In genomic region chr1:86998280-86998679, GRCh38 we compare ENCODE assay signal across 26 cellular contexts.
"Had no signal": no experiment of that assay in that cellular context is flagged by ENCODE, and none has a peak within 500 bp of the region (broad histone marks: within the 10 kb centered on the region; RNA-seq: fewer than 3 reads in every experiment).

No MANE protein-coding gene starts in this region.

- DNase-seq: islet precursor cell; lower lobe of right lung; mesenchymal stem cell; midbrain; mucosa of descending colon; naive thymus-derived CD4-positive, alpha-beta T cell; ovary; retina; right cardiac atrium; stimulated activated CD4-positive, alpha-beta T cell treated with anti-CD3 and anti-CD28 coated beads, Interleukin-12 subunit alpha, Interleukin-12 subunit beta, amount 100 ng/mL, for 4 hours; stimulated activated CD4-positive, alpha-beta T cell treated with anti-CD3 and anti-CD28 coated beads, Interleukin-15, amount 100 ng/mL, for 24 hours; stimulated activated CD4-positive, alpha-beta T cell treated with anti-CD3 and anti-CD28 coated beads, Interleukin-2, amount 100 ng/mL, for 24 hours; stimulated activated CD4-positive, alpha-beta T cell treated with anti-CD3 and anti-CD28 coated beads, Interleukin-4, amount 100 ng/mL, for 1 hour; stimulated activated naive B cell treated with anti-CD40 and anti-IgM and Interleukin-4, amounts not matched to agents 10 μg/mL and 1 μg/mL and 100 μg/mL, for 72 hours; stimulated activated naive CD8-positive, alpha-beta T cell treated with anti-CD3 and anti-CD28 coated beads, Interleukin-15, Interleukin-2, amounts not matched to agents 100 U/mL and 50 U/mL, for 24 hours; stomach; testis; thyroid gland; transverse colon; upper lobe of left lung had no signal

- H3K9me3 ChIP-seq: lower lobe of right lung, mucosa of descending colon, ovary, prostate gland, stomach, testis, thyroid gland, transverse colon, upper lobe of left lung, vagina had no signal

- H3K36me3 ChIP-seq: lower lobe of right lung, ovary, prostate gland, stomach, thyroid gland, transverse colon, upper lobe of left lung, vagina had no signal

- H3K27ac Mint-ChIP-seq: naive thymus-derived CD4-positive, alpha-beta T cell; natural killer cell treated with Interleukin-12 subunit alpha and Interleukin-12 subunit beta and Interleukin-15 and Interleukin-18, amount 100 ng/mL, for 72 hours; stimulated activated naive B cell treated with anti-CD40 and anti-IgM and Interleukin-4, amounts not matched to agents 10 μg/mL and 1 μg/mL and 100 μg/mL, for 72 hours had no signal

- H3K4me3 ChIP-seq: lower lobe of right lung, mucosa of descending colon, ovary, prostate gland, skin epidermis, stomach, testis, thyroid gland, transverse colon, upper lobe of left lung, vagina had no signal

- H3K36me3 Mint-ChIP-seq: natural killer cell treated with Interleukin-12 subunit alpha and Interleukin-12 subunit beta and Interleukin-15 and Interleukin-18, amount 100 ng/mL, for 72 hours had no signal

- ATAC-seq: left lobe of liver; lower lobe of right lung; mucosa of descending colon; naive thymus-derived CD4-positive, alpha-beta T cell; natural killer cell treated with Interleukin-12 subunit alpha and Interleukin-12 subunit beta and Interleukin-15 and Interleukin-18, amount 100 ng/mL, for 72 hours; right cardiac atrium; sciatic nerve; stimulated activated naive B cell treated with anti-CD40 and anti-IgM and Interleukin-4, amounts not matched to agents 10 μg/mL and 1 μg/mL and 100 μg/mL, for 72 hours had no signal

- H3K9me3 Mint-ChIP-seq: naive thymus-derived CD4-positive, alpha-beta T cell; natural killer cell treated with Interleukin-12 subunit alpha and Interleukin-12 subunit beta and Interleukin-15 and Interleukin-18, amount 100 ng/mL, for 72 hours had no signal

- H3K27ac ChIP-seq: lower lobe of right lung, ovary, prostate gland, skin epidermis, stomach, testis, thyroid gland, transverse colon, upper lobe of left lung, vagina had no signal

- H3K27me3 ChIP-seq: ovary, stomach, testis, thyroid gland, transverse colon, upper lobe of left lung, vagina had no signal

- H3K4me1 ChIP-seq: lower lobe of right lung, prostate gland, testis, thyroid gland, upper lobe of left lung, vagina had no signal

- H3K27me3 Mint-ChIP-seq: naive thymus-derived CD4-positive, alpha-beta T cell; natural killer cell treated with Interleukin-12 subunit alpha and Interleukin-12 subunit beta and Interleukin-15 and Interleukin-18, amount 100 ng/mL, for 72 hours; stimulated activated naive B cell treated with anti-CD40 and anti-IgM and Interleukin-4, amounts not matched to agents 10 μg/mL and 1 μg/mL and 100 μg/mL, for 72 hours had no signal

- H3K4me3 Mint-ChIP-seq: naive thymus-derived CD4-positive, alpha-beta T cell; natural killer cell treated with Interleukin-12 subunit alpha and Interleukin-12 subunit beta and Interleukin-15 and Interleukin-18, amount 100 ng/mL, for 72 hours; stimulated activated naive B cell treated with anti-CD40 and anti-IgM and Interleukin-4, amounts not matched to agents 10 μg/mL and 1 μg/mL and 100 μg/mL, for 72 hours had no signal
